ENCODE assay signal across 8 cellular contexts in genomic region chr6:20529086-20529448, GRCh38. TPM values are rescaled to one million over a fixed set of nuclear protein-coding genes. Genes with fewer than 3 reads are reported as not detected.
DNase-seq lines count a peak whose midpoint lies in the region; ATAC-seq and TF ChIP-seq lines count a peak whose summit lies in the region.
"Not testable (repeated sequence)": the region's sequence is repeated elsewhere in the genome, so short reads cannot be mapped to it uniquely, and the experiment has no call there.

No MANE protein-coding gene starts in this region.

- H4K20me1 ChIP-seq in SK-N-SH (ENCODE audit: insufficient read depth): not testable (repeated sequence)

- not testable (repeated sequence) for H2AFZ ChIP-seq in SK-N-SH (ENCODE audit: low read depth)

- WGBS in SK-N-SH (ENCODE audit: low lambda C conversion rate): 7% methylated on average over 5 of the region's 5 CpGs
- 31% methylated on average over 5 of the region's 5 CpGs for WGBS in right cardiac atrium

- H3K27me3 ChIP-seq in AG04450 (ENCODE audit: control insufficient read depth, insufficient read depth, low read length); SK-N-SH (ENCODE audit: insufficient read depth); brain microvascular endothelial cell (replicated peaks); right cardiac atrium (ENCODE audit: control insufficient read depth, insufficient read depth): not testable (repeated sequence)

- ATAC-seq in HG02981 (IDR thresholded peaks at IDR 0.05; ENCODE audit: unreplicated experiment) (peak; percentile 56), right cardiac atrium (peak; percentile 62 to 63)

- CTCF ChIA-PET in AG04450 (lab: Charles Lee): interaction anchor here (0.7 to 2.9 kb wide), 28 partner anchors 11 to 437 kb away, joined by 3 to 51 read pairs (median 9); partner anchors contain the start of genes E2F3 and MBOAT1
- CTCF ChIA-PET in SK-N-SH (lab: Yijun Ruan, JAX): interaction anchor here (0.7 to 2.8 kb wide), 22 partner anchors 10 to 438 kb away, joined by 3 to 26 read pairs (median 6); no protein-coding TSS in a partner anchor

- H3K9me2 ChIP-seq in SK-N-SH: not testable (repeated sequence)

- not testable (repeated sequence) for H3K27ac ChIP-seq in AG04450 (ENCODE audit: low read depth, low read length); SK-N-SH (ENCODE audit: low read depth in 2 of 2, low read length in 1 of 2); brain microvascular endothelial cell; right cardiac atrium (ENCODE audit: low read length)

- intact Hi-C loops in right cardiac atrium (cut with DNase I): loop anchor here (2.0 to 10.0 kb wide), 6 partner anchors 114 to 442 kb away; no protein-coding TSS in a partner anchor

- peak; percentile 32 for TF ChIP-seq RAD21 in SK-N-SH (IDR thresholded peaks at IDR 0.05; ENCODE audit: low read length)

- not testable (repeated sequence) for TF ChIP-seq EP300 in SK-N-SH (IDR thresholded peaks at IDR 0.05; ENCODE audit: borderline replicate concordance in 1 of 2, low read depth in 1 of 2, low read length in 1 of 2)

- H3F3A ChIP-seq in SK-N-SH (replicated peaks; ENCODE audit: insufficient read depth): not testable (repeated sequence)

- POLR2A ChIA-PET in AG04450 (lab: Yijun Ruan, JAX); SK-N-SH (lab: Yijun Ruan, JAX): not testable (repeated sequence)

- in situ Hi-C loops in brain microvascular endothelial cell (cut with HindIII; ENCODE audit: low pct_ligation_motif_present, low sequenced_read_pairs): not testable (repeated sequence)

- not testable (repeated sequence) for H3K9me3 ChIP-seq in AG04450 (ENCODE audit: control insufficient read depth, insufficient read depth, low read length); SK-N-SH; right cardiac atrium (ENCODE audit: control insufficient read depth, low read length)

- not testable (repeated sequence) for H3K4me3 ChIP-seq in AG04450 (ENCODE audit: low read depth, low read length); brain microvascular endothelial cell (ENCODE audit: low read depth, low read length); right cardiac atrium (ENCODE audit: low read length)
- peak overlapping the region in 1 of 2 experiments; percentile 32; a peak in 2 of 4 replicates for H3K4me3 ChIP-seq in SK-N-SH (ENCODE audit: low read depth in 2 of 2, low read length in 1 of 2)

- H3K79me2 ChIP-seq in SK-N-SH (ENCODE audit: insufficient read depth): not testable (repeated sequence)

- H3K4me2 ChIP-seq in SK-N-SH: peak overlapping the region; percentile 68

- not testable (repeated sequence) for DNase-seq in AG04450 (ENCODE audit: low read depth, low spot score); right cardiac atrium
- DNase-seq in NCI-H2081 (lab: John Stamatoyannopoulos, UW): peak; percentile 70 to 72
- peak; percentile 32 for DNase-seq in SK-N-SH
- DNase-seq in brain microvascular endothelial cell: peak; percentile 9
- peak; percentile 61 for DNase-seq in pons (ENCODE audit: low spot score)

- not testable (repeated sequence) for H3K36me3 ChIP-seq in SK-N-SH (replicated peaks in 1 of 2; ENCODE audit: control insufficient read depth in 1 of 2, insufficient read depth in 2 of 2, low read length in 1 of 2); brain microvascular endothelial cell (replicated peaks)

- peak; percentile 40 for TF ChIP-seq CTCF in AG04450 (IDR thresholded peaks at IDR 0.05; ENCODE audit: low read depth, low read length)
- TF ChIP-seq CTCF in GM12874 (IDR thresholded peaks at IDR 0.05; ENCODE audit: insufficient read depth, low read depth, low read length): 0 out of 2 replicates have a peak, but pooled peaks have one; percentile 15
- peak; percentile 75 for TF ChIP-seq CTCF in SK-N-SH (IDR thresholded peaks at IDR 0.05)
- peak; percentile 19 for TF ChIP-seq CTCF in brain microvascular endothelial cell (IDR thresholded peaks at IDR 0.05; ENCODE audit: low read depth, low read length, missing control alignments)

- H3K9ac ChIP-seq in SK-N-SH: not testable (repeated sequence)

- not testable (repeated sequence) for H3K4me1 ChIP-seq in SK-N-SH (ENCODE audit: control insufficient read depth in 1 of 2, insufficient read depth in 2 of 2, low read depth in 1 of 2, low read length in 1 of 2); right cardiac atrium (ENCODE audit: control insufficient read depth, insufficient read depth, low read length)

TF ChIP-seq in SK-N-SH, 30 proteins besides CTCF, POLR2A, EP300 and RAD21:
- peak; percentile 16; the same call in 1 of the 2 replicates for TF ChIP-seq SMC3 (IDR thresholded peaks at IDR 0.05; ENCODE audit: low read depth, low read length)

RNA-seq across cellular contexts. Expression of gene CDKAL1, which starts 5.2 kb away (rescaled TPM):
- polyA plus RNA-seq in AG04450 (2011; rRNA removed): 6.8 and 9.2 TPM in 2 replicates
- polyA minus RNA-seq in AG04450 (2011; rRNA and poly(A)+ RNA removed): 13.0 and 16.4 TPM in 2 replicates
- polyA plus RNA-seq in SK-N-SH (2012; rRNA removed): 2.6 and 3.8 TPM in 2 replicates
- polyA plus RNA-seq in SK-N-SH (2012; cell fraction: cytosol; rRNA removed): 3.6 and 3.9 TPM in 2 replicates
- 1.5 and 3.1 TPM in 2 replicates for polyA plus RNA-seq in SK-N-SH (2012; cell fraction: nucleus; rRNA removed)
- 10 to 100 TPM in 3 of 4 donors, 1 to 10 TPM in 1; 9.7 to 11.5 (median 11.0) TPM for total RNA-seq in right cardiac atrium
- polyA plus RNA-seq in right cardiac atrium: 3.6 TPM

Comparison
In these comparisons a context has a peak if more than half of its experiments do, and no peak if none do; other contexts are left out.
1. CTCF ChIP-seq: peak in every context shown above with its lines; median percentile 75 in SK-N-SH; 40 in AG04450; 19 in brain microvascular endothelial cell; 15 in GM12874.